17 cellular contexts compared by ENCODE assay signal in genomic region chr14:70662816-70663215, GRCh38. TPM values are rescaled to one million over a fixed set of nuclear protein-coding genes. Genes with fewer than 3 reads are reported as not detected.
DNase-seq lines count a peak whose midpoint lies in the region; ATAC-seq and TF ChIP-seq lines count a peak whose summit lies in the region.
"Had no signal": no experiment of that assay in that cellular context is flagged by ENCODE, and none has a peak within 500 bp of the region (broad histone marks: within the 10 kb centered on the region; RNA-seq: fewer than 3 reads in every experiment).

No MANE protein-coding gene starts in this region.

- H3K4me3 Mint-ChIP-seq in CD8-positive, alpha-beta T cell, result no peak overlapping the region
- H3K4me3 Mint-ChIP-seq in activated naive CD8-positive, alpha-beta T cell, result peak overlapping the region; percentile 38
- H3K4me3 Mint-ChIP-seq in progenitor cell of endocrine pancreas (ENCODE audit: low read depth), result no peak overlapping the region
- H3K4me3 Mint-ChIP-seq in stimulated activated effector memory CD8-positive, alpha-beta T cell treated with anti-CD3 and anti-CD28 coated beads, Interleukin-12 subunit alpha, Interleukin-12 subunit beta, amount 100 ng/mL, for 72 hours, result no peak overlapping the region

- no peaks in the 10 kb centered on the region for H3K27me3 Mint-ChIP-seq in CD8-positive, alpha-beta T cell (ENCODE audit: low read depth)
- no peaks in the 10 kb centered on the region for H3K27me3 Mint-ChIP-seq in activated naive CD8-positive, alpha-beta T cell
- H3K27me3 Mint-ChIP-seq in progenitor cell of endocrine pancreas, result no peaks in the 10 kb centered on the region

- no peaks in the 10 kb centered on the region for H3K79me2 ChIP-seq in HCT116 (ENCODE audit: insufficient read depth, low read length)

- H3K27ac Mint-ChIP-seq in CD8-positive, alpha-beta T cell, result peak overlapping the region; percentile 89
- peak overlapping the region; percentile 92 for H3K27ac Mint-ChIP-seq in activated naive CD8-positive, alpha-beta T cell
- peak overlapping the region; percentile 47 for H3K27ac Mint-ChIP-seq in progenitor cell of endocrine pancreas
- no peak overlapping the region for H3K27ac Mint-ChIP-seq in stimulated activated effector memory CD8-positive, alpha-beta T cell treated with anti-CD3 and anti-CD28 coated beads, Interleukin-12 subunit alpha, Interleukin-12 subunit beta, amount 100 ng/mL, for 72 hours

- H3K27ac ChIP-seq in CD8-positive, alpha-beta T cell (ENCODE audit: low read depth, low read length), result no peak overlapping the region
- no peak overlapping the region for H3K27ac ChIP-seq in HCT116 (ENCODE audit: low read depth, low read length)
- H3K27ac ChIP-seq: sigmoid colon had no signal

- H3K27me3 ChIP-seq in CD8-positive, alpha-beta T cell (ENCODE audit: insufficient read depth, low read length), result no peaks in the 10 kb centered on the region
- H3K27me3 ChIP-seq in HCT116 (ENCODE audit: insufficient read depth, low read length), result no peaks in the 10 kb centered on the region
- H3K27me3 ChIP-seq: BE2C, gastrocnemius medialis, sigmoid colon had no signal

- H3K9ac ChIP-seq in HCT116 (ENCODE audit: low read length), result no peak overlapping the region

- no peak for DNase-seq in CD8-positive, alpha-beta T cell
- no peak for DNase-seq in HCT116 (ENCODE audit: low read depth, low spot score)
- DNase-seq in progenitor cell of endocrine pancreas (ENCODE audit: low spot score, unreplicated experiment), result no peak
- DNase-seq in HT-29 (ENCODE audit: low spot score), result no peak
- no peak for DNase-seq in SIG-M5 treated with dmso at 0.1 percent for 504 hours (lab: John Stamatoyannopoulos, UW; ENCODE audit: unreplicated experiment)
- no peak for DNase-seq in stimulated activated effector memory CD8-positive, alpha-beta T cell treated with anti-CD3 and anti-CD28 coated beads, Interleukin-12 subunit alpha, Interleukin-12 subunit beta, amount 100 ng/mL, for 72 hours (ENCODE audit: low spot score in 2 of 2)
- DNase-seq: activated gamma-delta T cell, BE2C, DMS79 treated with DMSO at 0.1 percent for 48 hours, gastrocnemius medialis, HCEC 1CT, NCI-H1417 treated with DMSO at 0.1 percent for 48 hours, NCI-H226, RPMI8226, sigmoid colon, SW 1271 had no signal

- CTCF ChIA-PET in CD8-positive, alpha-beta T cell (lab: Charles Lee), result interaction anchor here (0.9 to 2.3 kb wide), 4 partner anchors 17 to 51 kb away, joined by 3 to 8 read pairs (median 4); no protein-coding TSS in a partner anchor
- CTCF ChIA-PET in HCT116 (lab: Charles Lee), result interaction anchor here (1.0 kb wide), 1 partner anchor 51 kb away, joined by 4 read pairs; no protein-coding TSS in a partner anchor

- H3K4me1 ChIP-seq in CD8-positive, alpha-beta T cell (ENCODE audit: insufficient read depth, low read length), result peaks cover 88% of the 10 kb centered on the region
- peaks cover 37 to 59% of the 10 kb centered on the region in 2 experiments for H3K4me1 ChIP-seq in HCT116 (ENCODE audit: control insufficient read depth in 1 of 2, insufficient read depth in 2 of 2, low read length in 2 of 2)
- H3K4me1 ChIP-seq: BE2C had no signal

- H3K36me3 ChIP-seq in CD8-positive, alpha-beta T cell (ENCODE audit: insufficient read depth, low read length), result no peaks in the 10 kb centered on the region
- H3K36me3 ChIP-seq in HCT116 (ENCODE audit: control insufficient read depth in 1 of 2, insufficient read depth in 2 of 2, low read length in 2 of 2), result no peaks in the 10 kb centered on the region
- H3K36me3 ChIP-seq: BE2C, gastrocnemius medialis, sigmoid colon had no signal

- H3K36me3 Mint-ChIP-seq in CD8-positive, alpha-beta T cell, result peaks cover 24% of the 10 kb centered on the region
- H3K36me3 Mint-ChIP-seq in activated naive CD8-positive, alpha-beta T cell, result peaks cover 10% of the 10 kb centered on the region
- H3K36me3 Mint-ChIP-seq in progenitor cell of endocrine pancreas (ENCODE audit: insufficient read depth), result peaks cover 3% of the 10 kb centered on the region
- H3K36me3 Mint-ChIP-seq in stimulated activated effector memory CD8-positive, alpha-beta T cell treated with anti-CD3 and anti-CD28 coated beads, Interleukin-12 subunit alpha, Interleukin-12 subunit beta, amount 100 ng/mL, for 72 hours, result no peaks in the 10 kb centered on the region

- H3K4me3 ChIP-seq in CD8-positive, alpha-beta T cell (ENCODE audit: low read depth, low read length), result no peak overlapping the region
- H3K4me3 ChIP-seq in HCT116 (replicated peaks in 1 of 2; ENCODE audit: low read depth in 1 of 2, low read length in 2 of 2), result no peak overlapping the region
- H3K4me3 ChIP-seq: gastrocnemius medialis, sigmoid colon had no signal

- no peaks in the 10 kb centered on the region for H3K9me2 ChIP-seq in HCT116 (ENCODE audit: insufficient read depth)

- no peaks in the 10 kb centered on the region for H3K9me3 ChIP-seq in CD8-positive, alpha-beta T cell (ENCODE audit: low read length)
- H3K9me3 ChIP-seq in HCT116 (ENCODE audit: control insufficient read depth in 1 of 2, insufficient read depth in 1 of 2, low read depth in 1 of 2, low read length in 2 of 2), result no peaks in the 10 kb centered on the region
- H3K9me3 ChIP-seq: BE2C, gastrocnemius medialis, sigmoid colon had no signal

- ATAC-seq in CD8-positive, alpha-beta T cell, result no peak
- ATAC-seq in HCT116, result no peak
- ATAC-seq in stimulated activated effector memory CD8-positive, alpha-beta T cell treated with anti-CD3 and anti-CD28 coated beads, Interleukin-12 subunit alpha, Interleukin-12 subunit beta, amount 100 ng/mL, for 72 hours, result no peak

- no peak for TF ChIP-seq POLR2A in HCT116 (IDR thresholded peaks at IDR 0.05; ENCODE audit: borderline replicate concordance, extremely low read depth, insufficient read depth, insufficient read length)

- peaks cover 92% of the 10 kb centered on the region for H3K4me1 Mint-ChIP-seq in CD8-positive, alpha-beta T cell (ENCODE audit: low read depth)
- H3K4me1 Mint-ChIP-seq in activated naive CD8-positive, alpha-beta T cell (ENCODE audit: low read depth), result peaks cover 91% of the 10 kb centered on the region
- H3K4me1 Mint-ChIP-seq in progenitor cell of endocrine pancreas (ENCODE audit: low read depth), result peaks cover 20% of the 10 kb centered on the region
- peaks cover 54% of the 10 kb centered on the region for H3K4me1 Mint-ChIP-seq in stimulated activated effector memory CD8-positive, alpha-beta T cell treated with anti-CD3 and anti-CD28 coated beads, Interleukin-12 subunit alpha, Interleukin-12 subunit beta, amount 100 ng/mL, for 72 hours

- TF ChIP-seq RAD21 in HCT116 (IDR thresholded peaks at IDR 0.05; ENCODE audit: low read depth), result no peak

- H3K9me3 Mint-ChIP-seq in CD8-positive, alpha-beta T cell, result no peaks in the 10 kb centered on the region
- H3K9me3 Mint-ChIP-seq in activated naive CD8-positive, alpha-beta T cell (ENCODE audit: low read depth), result no peaks in the 10 kb centered on the region
- H3K9me3 Mint-ChIP-seq in progenitor cell of endocrine pancreas (ENCODE audit: low read depth), result no peaks in the 10 kb centered on the region
- no peaks in the 10 kb centered on the region for H3K9me3 Mint-ChIP-seq in stimulated activated effector memory CD8-positive, alpha-beta T cell treated with anti-CD3 and anti-CD28 coated beads, Interleukin-12 subunit alpha, Interleukin-12 subunit beta, amount 100 ng/mL, for 72 hours

- peak overlapping the region; percentile 25 for H3K4me2 ChIP-seq in HCT116 (ENCODE audit: low read length)

- no peak for TF ChIP-seq CTCF in CD8-positive, alpha-beta T cell (IDR thresholded peaks at IDR 0.05)
- TF ChIP-seq CTCF in HCT116 (IDR thresholded peaks at IDR 0.05 in 2 of 3, conservative IDR thresholded peaks at IDR 0.05 in 1 of 3; ENCODE audit: borderline replicate concordance in 1 of 3, insufficient read depth in 1 of 3, low read depth in 2 of 3, low read length in 2 of 3) (no peak), progenitor cell of endocrine pancreas (IDR thresholded peaks at IDR 0.05; ENCODE audit: unreplicated experiment) (no peak)

- RAD21 ChIA-PET in HCT116 (lab: Charles Lee; ENCODE audit: low non-redundant PET in 1 of 2, low total read pairs in 2 of 2, uncharacterized antibody in 2 of 2, unreplicated experiment in 2 of 2), result no interaction called here

- BruUV-seq in HCT116 (replicated peaks; lab: Mats Ljungman, UMichigan), result no TSS peak

- H2AFZ ChIP-seq in HCT116 (ENCODE audit: low read depth, low read length, poor library complexity, severe bottlenecking), result no peak overlapping the region

- POLR2A ChIA-PET in CD8-positive, alpha-beta T cell (lab: Charles Lee), result interaction anchor here (1.1 kb wide), 1 partner anchor 19 kb away, joined by 4 read pairs; no protein-coding TSS in a partner anchor
- POLR2A ChIA-PET in HCT116 (lab: Charles Lee), result no interaction called here

- no peaks in the 10 kb centered on the region for H4K20me1 ChIP-seq in HCT116 (ENCODE audit: insufficient read depth)

- intact Hi-C loops in CD8-positive, alpha-beta T cell (cut with DNase I, micrococcal nuclease), result no loop called here
- intact Hi-C loops in HCT116 (cut with micrococcal nuclease), result no loop called here

TF ChIP-seq in HCT116, 20 proteins besides CTCF, POLR2A, EP300 and RAD21 (continues in another document):
- TF ChIP-seq YY1 (IDR thresholded peaks at IDR 0.05; ENCODE audit: extremely low read depth, insufficient replicate concordance, low read depth, low read length), result no peak
- no peak for TF ChIP-seq ELF1 (IDR thresholded peaks at IDR 0.05; ENCODE audit: borderline replicate concordance, low read depth)
- TF ChIP-seq, protein P1, sequence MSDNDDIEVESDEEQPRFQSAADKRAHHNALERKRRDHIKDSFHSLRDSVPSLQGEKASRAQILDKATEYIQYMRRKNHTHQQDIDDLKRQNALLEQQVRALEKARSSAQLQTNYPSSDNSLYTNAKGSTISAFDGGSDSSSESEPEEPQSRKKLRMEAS (IDR thresholded peaks at IDR 0.05), result no peak
- no peak for TF ChIP-seq CEBPB (IDR thresholded peaks at IDR 0.05; ENCODE audit: low read depth)
- TF ChIP-seq, protein P2, sequence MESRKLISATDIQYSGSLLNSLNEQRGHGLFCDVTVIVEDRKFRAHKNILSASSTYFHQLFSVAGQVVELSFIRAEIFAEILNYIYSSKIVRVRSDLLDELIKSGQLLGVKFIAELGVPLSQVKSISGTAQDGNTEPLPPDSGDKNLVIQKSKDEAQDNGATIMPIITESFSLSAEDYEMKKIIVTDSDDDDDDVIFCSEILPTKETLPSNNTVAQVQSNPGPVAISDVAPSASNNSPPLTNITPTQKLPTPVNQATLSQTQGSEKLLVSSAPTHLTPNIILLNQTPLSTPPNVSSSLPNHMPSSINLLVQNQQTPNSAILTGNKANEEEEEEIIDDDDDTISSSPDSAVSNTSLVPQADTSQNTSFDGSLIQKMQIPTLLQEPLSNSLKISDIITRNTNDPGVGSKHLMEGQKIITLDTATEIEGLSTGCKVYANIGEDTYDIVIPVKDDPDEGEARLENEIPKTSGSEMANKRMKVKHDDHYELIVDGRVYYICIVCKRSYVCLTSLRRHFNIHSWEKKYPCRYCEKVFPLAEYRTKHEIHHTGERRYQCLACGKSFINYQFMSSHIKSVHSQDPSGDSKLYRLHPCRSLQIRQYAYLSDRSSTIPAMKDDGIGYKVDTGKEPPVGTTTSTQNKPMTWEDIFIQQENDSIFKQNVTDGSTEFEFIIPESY (IDR thresholded peaks at IDR 0.05; ENCODE audit: extremely low read depth, insufficient replicate concordance, low read length), result no peak

RNA-seq across cellular contexts. Expression of gene TTC9, which starts 21.1 kb away (rescaled TPM):
- 1 to 10 TPM; 5.4 TPM for total RNA-seq in CD8-positive, alpha-beta T cell
- total RNA-seq in HCT116 (2021; ENCODE audit: unreplicated experiment) (2.4 TPM), progenitor cell of endocrine pancreas (8.2 and 9.0 TPM in 2 replicates)
- polyA plus RNA-seq in HCT116 (2012), result 2.5 and 2.8 TPM in 2 replicates
- total RNA-seq in HT-29 (2014; rRNA removed; shearing (Covaris generic)), result 0.08 and 0.18 TPM in 2 replicates
